ENCODE assay signal across 8 cellular contexts in genomic region chr2:231395188-231396057, GRCh38. TPM values are rescaled to one million over a fixed set of nuclear protein-coding genes. Genes with fewer than 3 reads are reported as not detected.
DNase-seq lines count a peak whose midpoint lies in the region; ATAC-seq, FAIRE-seq and TF ChIP-seq lines count a peak whose summit lies in the region.

TSS of gene B3GNT7 (plus strand) at chr2:231395710. CDS start at chr2:231395804, 94 bp downstream.

- peak within 1 kb of the TSS; percentile 34 to 73 (median 48) for H3K4me3 ChIP-seq in esophagus squamous epithelium
- peak within 1 kb of the TSS; percentile 45 to 54 for H3K4me3 ChIP-seq in prostate gland
- no peak within 1 kb of the TSS for H3K4me3 ChIP-seq in effector memory CD4-positive, alpha-beta T cell (ENCODE audit: insufficient read depth, low read depth, low read length, poor library complexity, severe bottlenecking)

- 20 to 50% methylated on average over 1 to 3 of the region's 95 CpGs for WGBS in esophagus squamous epithelium, 2 donors
- 12% methylated on average over 7 of the region's 95 CpGs for WGBS in prostate gland

- H3K27ac ChIP-seq in esophagus squamous epithelium (peak within 1 kb of the TSS; percentile 25 to 58 (median 50)), prostate gland (peak within 1 kb of the TSS in 1 of 2 donors; percentile 48)
- H3K27ac ChIP-seq in effector memory CD4-positive, alpha-beta T cell (ENCODE audit: insufficient read depth, low read length, poor library complexity, severe bottlenecking) = no peak within 1 kb of the TSS

- no peak for ATAC-seq in HG03175 (IDR thresholded peaks at IDR 0.05; ENCODE audit: unreplicated experiment)

- DNase-seq in GM18507 (ENCODE audit: extremely low spot score, insufficient read length, low read depth) = peak; percentile 59
- DNase-seq in NK-92 treated with Interleukin-12 subunit alpha and Interleukin-12 subunit beta, amount 100 ng/mL, for 24 hours (lab: John Stamatoyannopoulos, UW) = peak; percentile 76
- DNase-seq in esophagus squamous epithelium (lab: John Stamatoyannopoulos, UW) = no peak
- no peak for DNase-seq in prostate gland (ENCODE audit: low spot score)
- no peak for DNase-seq in NCI-H82 (lab: John Stamatoyannopoulos, UW)
- no peak for DNase-seq in effector memory CD4-positive, alpha-beta T cell
- DNase-seq in cerebellum (ENCODE audit: low spot score) = no peak

- no peak for TF ChIP-seq CTCF in esophagus squamous epithelium (IDR thresholded peaks at IDR 0.05)
- no peak for TF ChIP-seq CTCF in prostate gland (IDR thresholded peaks at IDR 0.05)

- H3K27me3 ChIP-seq in esophagus squamous epithelium (peaks cover 0 to 61% (median 4%) of the 10 kb centered on the region in 4 donors), prostate gland (replicated peaks; ENCODE audit: insufficient read depth) (no peaks in the 10 kb centered on the region)
- peaks cover 12% of the 10 kb centered on the region for H3K27me3 ChIP-seq in effector memory CD4-positive, alpha-beta T cell (replicated peaks; ENCODE audit: control insufficient read depth, insufficient read depth, low read length, poor library complexity, severe bottlenecking)

- intact Hi-C loops in esophagus squamous epithelium (cut with DNase I) = loop anchor here (10.0 kb wide), 1 partner anchor 171 kb away; no protein-coding TSS in a partner anchor
- intact Hi-C loops in prostate gland (cut with DNase I) = loop anchor here (5.0 kb wide), 1 partner anchor 98 kb away; no protein-coding TSS in a partner anchor

- H3K36me3 ChIP-seq in esophagus squamous epithelium (no peaks in the 10 kb centered on the region), prostate gland (no peaks in the 10 kb centered on the region)
- H3K36me3 ChIP-seq in effector memory CD4-positive, alpha-beta T cell (ENCODE audit: control insufficient read depth, insufficient read depth, low read length) = no peaks in the 10 kb centered on the region

- H3K4me1 ChIP-seq in esophagus squamous epithelium (peaks cover 18 to 41% (median 18%) of the 10 kb centered on the region in 3 donors), prostate gland (replicated peaks) (peaks cover 3% of the 10 kb centered on the region)
- H3K4me1 ChIP-seq in effector memory CD4-positive, alpha-beta T cell (ENCODE audit: control insufficient read depth, insufficient read depth, low read length, poor library complexity, severe bottlenecking) = no peaks in the 10 kb centered on the region

- H3K9me3 ChIP-seq in esophagus squamous epithelium (no peaks in the 10 kb centered on the region), prostate gland (no peaks in the 10 kb centered on the region)
- H3K9me3 ChIP-seq in effector memory CD4-positive, alpha-beta T cell (ENCODE audit: control insufficient read depth, low read length) = no peaks in the 10 kb centered on the region

- no peak for TF ChIP-seq POLR2A in esophagus squamous epithelium (IDR thresholded peaks at IDR 0.05)
- no peak for TF ChIP-seq POLR2A in prostate gland (IDR thresholded peaks at IDR 0.05)

- FAIRE-seq in GM18507 (lab: Jason Lieb, UNC) = peak; percentile 12

RNA-seq across cellular contexts. Expression of gene B3GNT7, which starts in this region (rescaled TPM):
- total RNA-seq in esophagus squamous epithelium (1 to 10 TPM; 2.1 to 8.1 (median 5.2) TPM), prostate gland (1 to 10 TPM; 2.1 to 7.4 TPM), cerebellum (1.2 TPM)

Comparison
In these comparisons a context has a peak if more than half of its experiments do, and no peak if none do; other contexts are left out.
1. DNase-seq: peak in GM18507 (single experiment) and NK-92 treated with Interleukin-12 subunit alpha and Interleukin-12 subunit beta, amount 100 ng/mL, for 24 hours (single experiment); none in esophagus squamous epithelium (single experiment), prostate gland (single experiment), NCI-H82 (single experiment), effector memory CD4-positive, alpha-beta T cell (0 of 3) and cerebellum (single experiment).